In genomic region chr3:42079701-42080323, GRCh38 we compare ENCODE assay signal across 9 cellular contexts. TPM values are rescaled to one million over a fixed set of nuclear protein-coding genes. Genes with fewer than 3 reads are reported as not detected.
DNase-seq lines count a peak whose midpoint lies in the region; ATAC-seq and TF ChIP-seq lines count a peak whose summit lies in the region.
"Had no signal": no experiment of that assay in that cellular context is flagged by ENCODE, and none has a peak within 500 bp of the region (broad histone marks: within the 10 kb centered on the region; RNA-seq: fewer than 3 reads in every experiment).

No MANE protein-coding gene starts in this region.

- peak overlapping the region; percentile 26 for H3K27ac Mint-ChIP-seq in activated CD8-positive, alpha-beta T cell treated with anti-CD3 and anti-CD28 coated beads for 36 hours
- no peak overlapping the region for H3K27ac Mint-ChIP-seq in activated CD8-positive, alpha-beta T cell treated with anti-CD3 and anti-CD28 coated beads, Interleukin-2, amount 10 ng/mL, durations not matched to agents 7 days and 5 days
- peak overlapping the region; percentile 96 for H3K27ac Mint-ChIP-seq in activated T-helper 2 cell treated with anti-CD3 and anti-CD28 coated beads, Interferon-gamma antibody, Interleukin-2, Interleukin-4, amounts not matched to agents 10 μg/mL and 5 μg/mL and 100 μg/mL, durations not matched to agents 14 hours and 24 hours and 36 hours

- H3K27ac ChIP-seq in left lung = peak overlapping the region; percentile 63 to 80
- H3K27ac ChIP-seq in substantia nigra (ENCODE audit: low read depth, low read length, poor library complexity, severe bottlenecking) = peak overlapping the region; percentile 88

- no peaks in the 10 kb centered on the region for H3K27me3 ChIP-seq in left lung

- TF ChIP-seq CTCF in activated CD8-positive, alpha-beta T cell treated with anti-CD3 and anti-CD28 coated beads for 36 hours (IDR thresholded peaks at IDR 0.05) = no peak
- no peak for TF ChIP-seq CTCF in left lung (IDR thresholded peaks at IDR 0.05)

- peaks cover 50% of the 10 kb centered on the region for H3K4me1 Mint-ChIP-seq in activated CD8-positive, alpha-beta T cell treated with anti-CD3 and anti-CD28 coated beads for 36 hours (ENCODE audit: low read depth)
- H3K4me1 Mint-ChIP-seq in activated CD8-positive, alpha-beta T cell treated with anti-CD3 and anti-CD28 coated beads, Interleukin-2, amount 10 ng/mL, durations not matched to agents 7 days and 5 days (ENCODE audit: low read depth) = peaks cover 38% of the 10 kb centered on the region
- peaks cover 46% of the 10 kb centered on the region for H3K4me1 Mint-ChIP-seq in activated T-helper 2 cell treated with anti-CD3 and anti-CD28 coated beads, Interferon-gamma antibody, Interleukin-2, Interleukin-4, amounts not matched to agents 10 μg/mL and 5 μg/mL and 100 μg/mL, durations not matched to agents 14 hours and 24 hours and 36 hours (ENCODE audit: low read depth)

- no peaks in the 10 kb centered on the region for H3K36me3 ChIP-seq in left lung

- H3K4me3 Mint-ChIP-seq in activated CD8-positive, alpha-beta T cell treated with anti-CD3 and anti-CD28 coated beads for 36 hours = no peak overlapping the region
- H3K4me3 Mint-ChIP-seq in activated CD8-positive, alpha-beta T cell treated with anti-CD3 and anti-CD28 coated beads, Interleukin-2, amount 10 ng/mL, durations not matched to agents 7 days and 5 days = no peak overlapping the region
- H3K4me3 Mint-ChIP-seq in activated T-helper 2 cell treated with anti-CD3 and anti-CD28 coated beads, Interferon-gamma antibody, Interleukin-2, Interleukin-4, amounts not matched to agents 10 μg/mL and 5 μg/mL and 100 μg/mL, durations not matched to agents 14 hours and 24 hours and 36 hours (ENCODE audit: low read depth) = no peak overlapping the region

- POLR2A ChIA-PET in activated CD8-positive, alpha-beta T cell treated with anti-CD3 and anti-CD28 coated beads for 36 hours (lab: Charles Lee) = interaction anchor here (0.6 to 1.4 kb wide), 3 partner anchors 34 to 93 kb away, joined by 3 read pairs; no protein-coding TSS in a partner anchor
- POLR2A ChIA-PET in activated CD8-positive, alpha-beta T cell treated with anti-CD3 and anti-CD28 coated beads, Interleukin-2, amount 10 ng/mL, durations not matched to agents 7 days and 5 days (lab: Charles Lee) = interaction anchor here (1.0 kb wide), 1 partner anchor 11 kb away, joined by 3 read pairs; the partner anchor contains the start of gene TRAK1

- no peak overlapping the region for H3K4me3 ChIP-seq in left lung

- intact Hi-C loops in activated CD8-positive, alpha-beta T cell treated with anti-CD3 and anti-CD28 coated beads for 36 hours (cut with micrococcal nuclease) = loop anchor here (5.0 to 10.0 kb wide), 2 partner anchors 58 to 345 kb away; no protein-coding TSS in a partner anchor
- intact Hi-C loops in activated T-helper 2 cell treated with anti-CD3 and anti-CD28 coated beads, Interferon-gamma antibody, Interleukin-2, Interleukin-4, amounts not matched to agents 10 μg/mL and 5 μg/mL and 100 μg/mL, durations not matched to agents 14 hours and 24 hours and 36 hours (cut with micrococcal nuclease) = loop anchor here (1.0 to 5.0 kb wide), 4 partner anchors 13 to 1108 kb away; no protein-coding TSS in a partner anchor
- intact Hi-C loops in left lung (cut with DNase I) = no loop called here

- no peaks in the 10 kb centered on the region for H3K9me3 ChIP-seq in left lung

- no peak for DNase-seq in activated CD8-positive, alpha-beta T cell treated with anti-CD3 and anti-CD28 coated beads for 36 hours
- DNase-seq in activated CD8-positive, alpha-beta T cell treated with anti-CD3 and anti-CD28 coated beads, Interleukin-2, amount 10 ng/mL, durations not matched to agents 7 days and 5 days = no peak
- no peak for DNase-seq in activated T-helper 2 cell treated with anti-CD3 and anti-CD28 coated beads, Interferon-gamma antibody, Interleukin-2, Interleukin-4, amounts not matched to agents 10 μg/mL and 5 μg/mL and 100 μg/mL, durations not matched to agents 14 hours and 24 hours and 36 hours (ENCODE audit: low spot score)
- no peak for DNase-seq in left lung
- DNase-seq in substantia nigra (lab: John Stamatoyannopoulos, UW) = no peak
- no peak for DNase-seq in RKO (ENCODE audit: low spot score)
- DNase-seq in SW 1271 (lab: John Stamatoyannopoulos, UW) = no peak
- DNase-seq in H4 (ENCODE audit: low spot score) = no peak
- DNase-seq: NCI-H2107 had no signal

- H3K27me3 Mint-ChIP-seq in activated CD8-positive, alpha-beta T cell treated with anti-CD3 and anti-CD28 coated beads for 36 hours = no peaks in the 10 kb centered on the region
- H3K27me3 Mint-ChIP-seq in activated CD8-positive, alpha-beta T cell treated with anti-CD3 and anti-CD28 coated beads, Interleukin-2, amount 10 ng/mL, durations not matched to agents 7 days and 5 days (ENCODE audit: low read depth) = no peaks in the 10 kb centered on the region
- H3K27me3 Mint-ChIP-seq in activated T-helper 2 cell treated with anti-CD3 and anti-CD28 coated beads, Interferon-gamma antibody, Interleukin-2, Interleukin-4, amounts not matched to agents 10 μg/mL and 5 μg/mL and 100 μg/mL, durations not matched to agents 14 hours and 24 hours and 36 hours (ENCODE audit: low read depth) = no peaks in the 10 kb centered on the region

- no peak for ATAC-seq in activated CD8-positive, alpha-beta T cell treated with anti-CD3 and anti-CD28 coated beads for 36 hours
- ATAC-seq in activated CD8-positive, alpha-beta T cell treated with anti-CD3 and anti-CD28 coated beads, Interleukin-2, amount 10 ng/mL, durations not matched to agents 7 days and 5 days = no peak
- peak; percentile 76 for ATAC-seq in left lung

- CTCF ChIA-PET in activated CD8-positive, alpha-beta T cell treated with anti-CD3 and anti-CD28 coated beads for 36 hours (lab: Charles Lee) = interaction anchor here (1.0 to 1.2 kb wide), 2 partner anchors 11 to 60 kb away, joined by 3 read pairs; partner anchors contain the start of gene TRAK1
- CTCF ChIA-PET in activated CD8-positive, alpha-beta T cell treated with anti-CD3 and anti-CD28 coated beads, Interleukin-2, amount 10 ng/mL, durations not matched to agents 7 days and 5 days (lab: Charles Lee) = interaction anchor here (1.8 kb wide), 1 partner anchor 20 kb away, joined by 11 read pairs; no protein-coding TSS in a partner anchor

- peaks cover 27 to 37% of the 10 kb centered on the region in 2 donors for H3K4me1 ChIP-seq in left lung

- H3K36me3 Mint-ChIP-seq in activated CD8-positive, alpha-beta T cell treated with anti-CD3 and anti-CD28 coated beads for 36 hours (ENCODE audit: low read depth) = peaks cover 7% of the 10 kb centered on the region
- peaks cover 9% of the 10 kb centered on the region for H3K36me3 Mint-ChIP-seq in activated CD8-positive, alpha-beta T cell treated with anti-CD3 and anti-CD28 coated beads, Interleukin-2, amount 10 ng/mL, durations not matched to agents 7 days and 5 days (ENCODE audit: low read depth)
- peaks cover 20% of the 10 kb centered on the region for H3K36me3 Mint-ChIP-seq in activated T-helper 2 cell treated with anti-CD3 and anti-CD28 coated beads, Interferon-gamma antibody, Interleukin-2, Interleukin-4, amounts not matched to agents 10 μg/mL and 5 μg/mL and 100 μg/mL, durations not matched to agents 14 hours and 24 hours and 36 hours (ENCODE audit: low read depth)

- no peaks in the 10 kb centered on the region for H3K9me3 Mint-ChIP-seq in activated CD8-positive, alpha-beta T cell treated with anti-CD3 and anti-CD28 coated beads for 36 hours
- peaks cover 5% of the 10 kb centered on the region for H3K9me3 Mint-ChIP-seq in activated CD8-positive, alpha-beta T cell treated with anti-CD3 and anti-CD28 coated beads, Interleukin-2, amount 10 ng/mL, durations not matched to agents 7 days and 5 days (ENCODE audit: insufficient read depth)
- H3K9me3 Mint-ChIP-seq in activated T-helper 2 cell treated with anti-CD3 and anti-CD28 coated beads, Interferon-gamma antibody, Interleukin-2, Interleukin-4, amounts not matched to agents 10 μg/mL and 5 μg/mL and 100 μg/mL, durations not matched to agents 14 hours and 24 hours and 36 hours = peaks cover 13% of the 10 kb centered on the region

RNA-seq across cellular contexts. Expression of gene TRAK1, which starts 11.3 kb away (rescaled TPM):
- total RNA-seq in activated CD8-positive, alpha-beta T cell treated with anti-CD3 and anti-CD28 coated beads for 36 hours = 10 to 100 TPM; 24.1 to 24.3 TPM
- 10 to 100 TPM; 28.6 to 28.7 TPM for total RNA-seq in activated CD8-positive, alpha-beta T cell treated with anti-CD3 and anti-CD28 coated beads, Interleukin-2, amount 10 ng/mL, durations not matched to agents 7 days and 5 days
- total RNA-seq in activated T-helper 2 cell treated with anti-CD3 and anti-CD28 coated beads, Interferon-gamma antibody, Interleukin-2, Interleukin-4, amounts not matched to agents 10 μg/mL and 5 μg/mL and 100 μg/mL, durations not matched to agents 14 hours and 24 hours and 36 hours = 37.8 and 40.9 TPM in 2 replicates
- 10 to 100 TPM; 40.9 to 50.3 TPM for total RNA-seq in left lung
- 4.3 and 6.0 TPM in 2 replicates for total RNA-seq in H4 (2014; rRNA removed; shearing (Covaris generic))

Comparison
In these comparisons a context has a peak if more than half of its experiments do, and no peak if none do; other contexts are left out.
1. intact Hi-C loops: an anchor here in activated CD8-positive, alpha-beta T cell treated with anti-CD3 and anti-CD28 coated beads for 36 hours (5.0 to 10.0 kb wide) and activated T-helper 2 cell treated with anti-CD3 and anti-CD28 coated beads, Interferon-gamma antibody, Interleukin-2, Interleukin-4, amounts not matched to agents 10 μg/mL and 5 μg/mL and 100 μg/mL, durations not matched to agents 14 hours and 24 hours and 36 hours (1.0 to 5.0 kb wide); none called in left lung.